Comparison of ENCODE assay signal across 15 cellular contexts in genomic region chr2:84493494-84493893, GRCh38. TPM values are rescaled to one million over a fixed set of nuclear protein-coding genes. Genes with fewer than 3 reads are reported as not detected.
DNase-seq lines count a peak whose midpoint lies in the region; ATAC-seq, FAIRE-seq and TF ChIP-seq lines count a peak whose summit lies in the region.
"Had no signal": no experiment of that assay in that cellular context is flagged by ENCODE, and none has a peak within 500 bp of the region (broad histone marks: within the 10 kb centered on the region; RNA-seq: fewer than 3 reads in every experiment).

No MANE protein-coding gene starts in this region.

- peaks cover 1% of the 10 kb centered on the region for H3K9me3 Mint-ChIP-seq in chondrocyte (ENCODE audit: low read depth)
- H3K9me3 Mint-ChIP-seq: activated naive CD4-positive, alpha-beta T cell treated with anti-CD3 and anti-CD28 coated beads, Interleukin-2, amount 50 U/mL, for 24 hours; CD4-positive, CD25-positive, alpha-beta regulatory T cell; memory B cell; T-helper 2 cell treated with Interferon-gamma antibody and Interleukin-4, amounts not matched to agents 5 μg/mL and 100 μg/mL, for 36 hours had no signal

- FAIRE-seq in HTR-8/SVneo (lab: Jason Lieb, UNC) (peak; percentile 74), kidney (lab: Jason Lieb, UNC) (no peak)

- no peak overlapping the region for H3K27ac Mint-ChIP-seq in chondrocyte (ENCODE audit: unreplicated experiment)
- H3K27ac Mint-ChIP-seq: activated naive CD4-positive, alpha-beta T cell treated with anti-CD3 and anti-CD28 coated beads, Interleukin-2, amount 50 U/mL, for 24 hours; memory B cell; T-helper 2 cell treated with Interferon-gamma antibody and Interleukin-4, amounts not matched to agents 5 μg/mL and 100 μg/mL, for 36 hours had no signal

- H3K27ac ChIP-seq in kidney (ENCODE audit: low read depth in 2 of 2, low read length in 2 of 2): no peak overlapping the region

- H3K4me3 ChIP-seq in astrocyte of the cerebellum (ENCODE audit: low read depth, low read length) (no peak overlapping the region), kidney (ENCODE audit: low read length in 2 of 2) (no peak overlapping the region)

- H3K36me3 Mint-ChIP-seq in chondrocyte (ENCODE audit: low read depth): no peaks in the 10 kb centered on the region
- H3K36me3 Mint-ChIP-seq: CD4-positive, CD25-positive, alpha-beta regulatory T cell; memory B cell had no signal

- ATAC-seq in HG03159 (IDR thresholded peaks at IDR 0.05; ENCODE audit: unreplicated experiment) (no peak), GM18520 (IDR thresholded peaks at IDR 0.05; ENCODE audit: unreplicated experiment) (no peak)

- TF ChIP-seq CTCF in astrocyte of the cerebellum (IDR thresholded peaks at IDR 0.05; ENCODE audit: low read depth, low read length, missing control alignments) (no peak), chondrocyte (IDR thresholded peaks at IDR 0.05) (no peak), kidney (IDR thresholded peaks at IDR 0.05; ENCODE audit: borderline replicate concordance, extremely low read depth, insufficient read depth) (no peak)

- H3K9me3 ChIP-seq in kidney (ENCODE audit: control insufficient read depth in 1 of 2, low read length in 2 of 2): no peaks in the 10 kb centered on the region

- no peaks in the 10 kb centered on the region for H3K36me3 ChIP-seq in kidney (ENCODE audit: control insufficient read depth in 1 of 2, insufficient read depth in 2 of 2, low read length in 2 of 2)

- H3K9ac ChIP-seq in kidney (ENCODE audit: low read length in 2 of 2): no peak overlapping the region

- H3K4me1 Mint-ChIP-seq in chondrocyte (ENCODE audit: low read depth): peaks cover 16% of the 10 kb centered on the region

- in situ Hi-C loops in astrocyte of the cerebellum (cut with HindIII; ENCODE audit: low sequenced_read_pairs): no loop called here

- peak; percentile 70 for DNase-seq in AG08396 (ENCODE audit: low spot score)
- DNase-seq in HTR-8/SVneo (ENCODE audit: insufficient read length, low spot score): peak; percentile 69
- DNase-seq in astrocyte of the cerebellum (ENCODE audit: low read depth): peak; percentile 77
- peak; percentile 83 for DNase-seq in iris pigment epithelial cell (ENCODE audit: low read depth)
- no peak for DNase-seq in chondrocyte (ENCODE audit: low spot score)
- no peak for DNase-seq in kidney
- DNase-seq: CD4-positive, CD25-positive, alpha-beta regulatory T cell; NCI-H446; stimulated activated CD4-positive, alpha-beta T cell treated with anti-CD3 and anti-CD28 coated beads, Interleukin-2, amount 100 ng/mL, for 48 hours; stimulated activated naive CD4-positive, alpha-beta T cell had no signal

- intact Hi-C loops in kidney (cut with DNase I): loop anchor here (10.0 kb wide), 1 partner anchor 391 kb away; the partner anchor contains the start of gene TRABD2A

- H3K4me3 Mint-ChIP-seq in chondrocyte (ENCODE audit: unreplicated experiment): no peak overlapping the region
- H3K4me3 Mint-ChIP-seq: activated naive CD4-positive, alpha-beta T cell treated with anti-CD3 and anti-CD28 coated beads, Interleukin-2, amount 50 U/mL, for 24 hours; CD4-positive, CD25-positive, alpha-beta regulatory T cell; memory B cell; T-helper 2 cell treated with Interferon-gamma antibody and Interleukin-4, amounts not matched to agents 5 μg/mL and 100 μg/mL, for 36 hours had no signal

- no peaks in the 10 kb centered on the region for H3K27me3 Mint-ChIP-seq in chondrocyte (ENCODE audit: low read depth)
- H3K27me3 Mint-ChIP-seq: activated naive CD4-positive, alpha-beta T cell treated with anti-CD3 and anti-CD28 coated beads, Interleukin-2, amount 50 U/mL, for 24 hours; CD4-positive, CD25-positive, alpha-beta regulatory T cell had no signal

- H3K4me1 ChIP-seq in kidney (ENCODE audit: control insufficient read depth in 1 of 2, insufficient read depth in 1 of 2, low read depth in 1 of 2, low read length in 2 of 2): peaks cover 0 to 9% of the 10 kb centered on the region in 2 donors

RNA-seq across cellular contexts. Expression of gene DNAH6, which starts 22.8 kb away (rescaled TPM):
- total RNA-seq in chondrocyte (0.12 TPM in 1 of 3 replicates, not detected in the others), kidney (4.6 TPM)
- polyA plus RNA-seq in kidney (ENCODE audit: insufficient read depth, low read depth, low replicate concordance): 0.34 TPM

RNA-seq across cellular contexts. Expression of gene SUCLG1, which starts 34.4 kb away (rescaled TPM):
- total RNA-seq in chondrocyte: 38.3 to 46.0 TPM (median 39.0 TPM) in 3 replicates
- 89.6 TPM for total RNA-seq in kidney
- 789 TPM for polyA plus RNA-seq in kidney (ENCODE audit: insufficient read depth, low read depth, low replicate concordance)

Comparison
In these comparisons a context has a peak if more than half of its experiments do, and no peak if none do; other contexts are left out.
1. DNase-seq: peak in AG08396 (single experiment), HTR-8/SVneo (single experiment), astrocyte of the cerebellum (single experiment) and iris pigment epithelial cell (single experiment); none in chondrocyte (single experiment) and kidney (single experiment).